ENCODE assay signal across 14 cellular contexts in genomic region chr11:65131895-65132237, GRCh38. TPM values are rescaled to one million over a fixed set of nuclear protein-coding genes. Genes with fewer than 3 reads are reported as not detected.
DNase-seq lines count a peak whose midpoint lies in the region; ATAC-seq and TF ChIP-seq lines count a peak whose summit lies in the region.
"Had no signal": no experiment of that assay in that cellular context is flagged by ENCODE, and none has a peak within 500 bp of the region (broad histone marks: within the 10 kb centered on the region; RNA-seq: fewer than 3 reads in every experiment).

No MANE protein-coding gene starts in this region.

- no peak overlapping the region for H4K91ac ChIP-seq in trophoblast cell (ENCODE audit: low read depth, low read length)

- no peak overlapping the region for H3K4ac ChIP-seq in trophoblast cell (ENCODE audit: low read depth, low read length)

- H2AFZ ChIP-seq in trophoblast cell (ENCODE audit: insufficient read depth, low read length, poor library complexity) = no peak overlapping the region

- ATAC-seq in activated CD8-positive, alpha-beta T cell treated with anti-CD3 and anti-CD28 coated beads for 36 hours = no peak
- no peak for ATAC-seq in activated CD8-positive, alpha-beta T cell treated with anti-CD3 and anti-CD28 coated beads, Interleukin-2, amount 10 ng/mL, durations not matched to agents 7 days and 5 days

- no peaks in the 10 kb centered on the region for H3K9me3 Mint-ChIP-seq in activated CD8-positive, alpha-beta T cell treated with anti-CD3 and anti-CD28 coated beads for 36 hours
- no peaks in the 10 kb centered on the region for H3K9me3 Mint-ChIP-seq in activated CD8-positive, alpha-beta T cell treated with anti-CD3 and anti-CD28 coated beads, Interleukin-2, amount 10 ng/mL, durations not matched to agents 7 days and 5 days (ENCODE audit: insufficient read depth)
- H3K9me3 Mint-ChIP-seq: immature natural killer cell had no signal

- WGBS in trophoblast cell (ENCODE audit: extremely low coverage, insufficient coverage, insufficient read length) = no CpG with 5 or more reads among the region's 6 CpGs

- H3K79me1 ChIP-seq in trophoblast cell (ENCODE audit: low read length) = peaks cover 11% of the 10 kb centered on the region

- peaks cover 55 to 60% of the 10 kb centered on the region in 2 experiments for H3K36me3 ChIP-seq in trophoblast cell (ENCODE audit: control insufficient read depth in 1 of 2, insufficient read depth in 2 of 2, low read length in 2 of 2)
- H3K36me3 ChIP-seq: uterus had no signal

- no peak overlapping the region for H4K12ac ChIP-seq in trophoblast cell (ENCODE audit: low read depth, low read length)

- H3K14ac ChIP-seq in trophoblast cell (ENCODE audit: low read length) = no peak overlapping the region

- intact Hi-C loops in activated CD8-positive, alpha-beta T cell treated with anti-CD3 and anti-CD28 coated beads for 36 hours (cut with micrococcal nuclease) = no loop called here

- no peak overlapping the region for H2BK5ac ChIP-seq in trophoblast cell (ENCODE audit: low read depth, low read length, poor library complexity)

- H3K27me3 ChIP-seq in trophoblast cell (ENCODE audit: insufficient read depth, low read length) = no peaks in the 10 kb centered on the region
- H3K27me3 ChIP-seq: ascending aorta, uterus had no signal

- H3K4me2 ChIP-seq in trophoblast cell (ENCODE audit: low read length) = no peak overlapping the region

- peaks cover 17% of the 10 kb centered on the region for H3K36me3 Mint-ChIP-seq in activated CD8-positive, alpha-beta T cell treated with anti-CD3 and anti-CD28 coated beads for 36 hours (ENCODE audit: low read depth)
- H3K36me3 Mint-ChIP-seq in activated CD8-positive, alpha-beta T cell treated with anti-CD3 and anti-CD28 coated beads, Interleukin-2, amount 10 ng/mL, durations not matched to agents 7 days and 5 days (ENCODE audit: low read depth) = peaks cover 40% of the 10 kb centered on the region

- H3K9ac ChIP-seq in trophoblast cell (ENCODE audit: low read length) = peak overlapping the region; percentile 4
- H3K9ac ChIP-seq: KMS-11 had no signal

- CTCF ChIA-PET in activated CD8-positive, alpha-beta T cell treated with anti-CD3 and anti-CD28 coated beads for 36 hours (lab: Charles Lee) = interaction anchor here (1.2 to 1.8 kb wide), 4 partner anchors 10 to 21 kb away, joined by 3 to 6 read pairs (median 6); partner anchors contain the start of genes FAU, MRPL49 and ZNHIT2
- CTCF ChIA-PET in activated CD8-positive, alpha-beta T cell treated with anti-CD3 and anti-CD28 coated beads, Interleukin-2, amount 10 ng/mL, durations not matched to agents 7 days and 5 days (lab: Charles Lee) = interaction anchor here (1.6 kb wide), 1 partner anchor 14 kb away, joined by 7 read pairs; the partner anchor contains the start of gene ZNHIT2

- TF ChIP-seq CTCF in activated CD8-positive, alpha-beta T cell treated with anti-CD3 and anti-CD28 coated beads for 36 hours (IDR thresholded peaks at IDR 0.05) = no peak
- no peak for TF ChIP-seq CTCF in VCaP (conservative IDR thresholded peaks at IDR 0.05)

- H3K4me1 Mint-ChIP-seq in activated CD8-positive, alpha-beta T cell treated with anti-CD3 and anti-CD28 coated beads for 36 hours (ENCODE audit: low read depth) = peaks cover 27% of the 10 kb centered on the region
- H3K4me1 Mint-ChIP-seq in activated CD8-positive, alpha-beta T cell treated with anti-CD3 and anti-CD28 coated beads, Interleukin-2, amount 10 ng/mL, durations not matched to agents 7 days and 5 days (ENCODE audit: low read depth) = peaks cover 29% of the 10 kb centered on the region

- H3K23ac ChIP-seq in trophoblast cell (ENCODE audit: low read length) = no peak overlapping the region

- H3K27me3 Mint-ChIP-seq in activated CD8-positive, alpha-beta T cell treated with anti-CD3 and anti-CD28 coated beads for 36 hours = no peaks in the 10 kb centered on the region
- H3K27me3 Mint-ChIP-seq in activated CD8-positive, alpha-beta T cell treated with anti-CD3 and anti-CD28 coated beads, Interleukin-2, amount 10 ng/mL, durations not matched to agents 7 days and 5 days (ENCODE audit: low read depth) = no peaks in the 10 kb centered on the region
- H3K27me3 Mint-ChIP-seq: progenitor cell of endocrine pancreas had no signal

- H3K4me1 ChIP-seq in trophoblast cell (ENCODE audit: control insufficient read depth in 1 of 2, insufficient read depth in 2 of 2, low read length in 2 of 2) = peaks cover 7 to 12% of the 10 kb centered on the region in 2 experiments

- H3K27ac ChIP-seq in VCaP (peak overlapping the region; percentile 100), trophoblast cell (ENCODE audit: low read depth, low read length) (no peak overlapping the region)
- H3K27ac ChIP-seq: KMS-11, uterus had no signal

- no peak overlapping the region for H2BK12ac ChIP-seq in trophoblast cell (ENCODE audit: low read length)

- no peak overlapping the region for H2BK120ac ChIP-seq in trophoblast cell (ENCODE audit: insufficient read depth, low read length, poor library complexity)

- peaks cover 9% of the 10 kb centered on the region for H3K79me2 ChIP-seq in trophoblast cell (ENCODE audit: control insufficient read depth, insufficient read depth, low read length, poor library complexity)

- H4K8ac ChIP-seq in trophoblast cell (ENCODE audit: low read depth, low read length) = no peak overlapping the region

- H2AK5ac ChIP-seq in trophoblast cell (ENCODE audit: low read length) = no peak overlapping the region

- H3K18ac ChIP-seq in trophoblast cell (ENCODE audit: low read length) = no peak overlapping the region

- peak overlapping the region; percentile 43 for H3K27ac Mint-ChIP-seq in activated CD8-positive, alpha-beta T cell treated with anti-CD3 and anti-CD28 coated beads for 36 hours
- H3K27ac Mint-ChIP-seq in activated CD8-positive, alpha-beta T cell treated with anti-CD3 and anti-CD28 coated beads, Interleukin-2, amount 10 ng/mL, durations not matched to agents 7 days and 5 days = no peak overlapping the region
- H3K27ac Mint-ChIP-seq: progenitor cell of endocrine pancreas had no signal

- H3K4me3 ChIP-seq in trophoblast cell (ENCODE audit: low read depth, low read length) = no peak overlapping the region
- H3K4me3 ChIP-seq: ascending aorta, uterus had no signal

- H3K4me3 Mint-ChIP-seq in activated CD8-positive, alpha-beta T cell treated with anti-CD3 and anti-CD28 coated beads for 36 hours = no peak overlapping the region
- H3K4me3 Mint-ChIP-seq in activated CD8-positive, alpha-beta T cell treated with anti-CD3 and anti-CD28 coated beads, Interleukin-2, amount 10 ng/mL, durations not matched to agents 7 days and 5 days = no peak overlapping the region

- DNase-seq in activated CD8-positive, alpha-beta T cell treated with anti-CD3 and anti-CD28 coated beads for 36 hours = no peak
- no peak for DNase-seq in activated CD8-positive, alpha-beta T cell treated with anti-CD3 and anti-CD28 coated beads, Interleukin-2, amount 10 ng/mL, durations not matched to agents 7 days and 5 days
- DNase-seq in trophoblast cell = no peak
- DNase-seq in iPS-NIHi7 (ENCODE audit: extremely low spot score) = no peak
- DNase-seq in middle frontal gyrus (ENCODE audit: extremely low spot score, low spot score) = no peak
- DNase-seq: immature natural killer cell, NCI-H187, NCI-H69, T-helper 9 cell had no signal

- POLR2A ChIA-PET in activated CD8-positive, alpha-beta T cell treated with anti-CD3 and anti-CD28 coated beads for 36 hours (lab: Charles Lee) = interaction anchor here (0.8 to 7.8 kb wide), 4 partner anchors 10 to 49 kb away, joined by 3 to 77 read pairs (median 4); partner anchors contain the start of genes FAU and MRPL49
- POLR2A ChIA-PET in activated CD8-positive, alpha-beta T cell treated with anti-CD3 and anti-CD28 coated beads, Interleukin-2, amount 10 ng/mL, durations not matched to agents 7 days and 5 days (lab: Charles Lee) = interaction anchor here (0.8 kb wide), 1 partner anchor 11 kb away, joined by 3 read pairs; no protein-coding TSS in a partner anchor

- H3K9me3 ChIP-seq in trophoblast cell (ENCODE audit: insufficient read depth, low read depth, low read length) = peaks cover 1% of the 10 kb centered on the region
- H3K9me3 ChIP-seq: ascending aorta, uterus had no signal

RNA-seq across cellular contexts. Expression of gene SYVN1, which starts 2.5 kb away (rescaled TPM):
- 10 to 100 TPM; 20.6 to 26.8 TPM for total RNA-seq in activated CD8-positive, alpha-beta T cell treated with anti-CD3 and anti-CD28 coated beads for 36 hours
- total RNA-seq in activated CD8-positive, alpha-beta T cell treated with anti-CD3 and anti-CD28 coated beads, Interleukin-2, amount 10 ng/mL, durations not matched to agents 7 days and 5 days = 10 to 100 TPM; 28.7 to 33.0 TPM
- polyA plus RNA-seq in trophoblast cell (2013) = 55.0 and 60.0 TPM in 2 replicates

RNA-seq across cellular contexts. Expression of gene MRPL49, which starts 9.7 kb away (rescaled TPM):
- total RNA-seq in activated CD8-positive, alpha-beta T cell treated with anti-CD3 and anti-CD28 coated beads for 36 hours = 10 to 100 TPM; 48.7 to 53.4 TPM
- total RNA-seq in activated CD8-positive, alpha-beta T cell treated with anti-CD3 and anti-CD28 coated beads, Interleukin-2, amount 10 ng/mL, durations not matched to agents 7 days and 5 days = 10 to 100 TPM; 47.3 to 51.1 TPM
- polyA plus RNA-seq in trophoblast cell (2013) = 40.1 and 43.1 TPM in 2 replicates

RNA-seq across cellular contexts. Expression of gene FAU, which starts 9.9 kb away (rescaled TPM):
- total RNA-seq in activated CD8-positive, alpha-beta T cell treated with anti-CD3 and anti-CD28 coated beads for 36 hours = 1,000 to 10,000 TPM; 1,112 to 1,137 TPM
- total RNA-seq in activated CD8-positive, alpha-beta T cell treated with anti-CD3 and anti-CD28 coated beads, Interleukin-2, amount 10 ng/mL, durations not matched to agents 7 days and 5 days = 1,000 to 10,000 TPM in 1 of 2 experiments, 100 to 1,000 TPM in 1; 986 to 1,038 TPM
- polyA plus RNA-seq in trophoblast cell (2013) = 1,352 and 1,391 TPM in 2 replicates

RNA-seq across cellular contexts. Expression of gene ZNHIT2, which starts 14.4 kb away (rescaled TPM):
- 10 to 100 TPM; 11.5 to 12.7 TPM for total RNA-seq in activated CD8-positive, alpha-beta T cell treated with anti-CD3 and anti-CD28 coated beads for 36 hours
- 10 to 100 TPM; 11.6 to 12.4 TPM for total RNA-seq in activated CD8-positive, alpha-beta T cell treated with anti-CD3 and anti-CD28 coated beads, Interleukin-2, amount 10 ng/mL, durations not matched to agents 7 days and 5 days
- 5.8 and 5.9 TPM in 2 replicates for polyA plus RNA-seq in trophoblast cell (2013)

RNA-seq across cellular contexts. Expression of gene TM7SF2, which starts 20.2 kb away (rescaled TPM):
- total RNA-seq in activated CD8-positive, alpha-beta T cell treated with anti-CD3 and anti-CD28 coated beads for 36 hours = 10 to 100 TPM; 12.4 to 17.5 TPM
- total RNA-seq in activated CD8-positive, alpha-beta T cell treated with anti-CD3 and anti-CD28 coated beads, Interleukin-2, amount 10 ng/mL, durations not matched to agents 7 days and 5 days = 10 to 100 TPM; 25.3 to 26.1 TPM
- 65.1 and 67.5 TPM in 2 replicates for polyA plus RNA-seq in trophoblast cell (2013)
